ENCODE assay signal across 9 cellular contexts in genomic region chr1:27503961-27504587, GRCh38. TPM values are rescaled to one million over a fixed set of nuclear protein-coding genes. Genes with fewer than 3 reads are reported as not detected.
DNase-seq lines count a peak whose midpoint lies in the region; ATAC-seq and TF ChIP-seq lines count a peak whose summit lies in the region.
"Had no signal": no experiment of that assay in that cellular context is flagged by ENCODE, and none has a peak within 500 bp of the region (broad histone marks: within the 10 kb centered on the region; RNA-seq: fewer than 3 reads in every experiment).

No MANE protein-coding gene starts in this region.

- WGBS in tibial nerve, 2 donors, result 16 to 17% methylated on average over 12 of the region's 12 CpGs

- H3K4me3 ChIP-seq in RWPE2 (ENCODE audit: severe bottlenecking), result no peak overlapping the region
- H3K4me3 ChIP-seq in fibroblast of mammary gland (ENCODE audit: control insufficient read depth, low read depth, low read length), result no peak overlapping the region
- peak overlapping the region in 1 of 4 donors; percentile 31 for H3K4me3 ChIP-seq in tibial nerve

- peak overlapping the region; percentile 27 for H3K27ac ChIP-seq in RWPE2 (ENCODE audit: poor library complexity, severe bottlenecking)
- H3K27ac ChIP-seq in tibial nerve, result peak overlapping the region; percentile 64 to 93 (median 88)

- peaks cover 4% of the 10 kb centered on the region for H3K27me3 Mint-ChIP-seq in nephron progenitor cell (ENCODE audit: low read depth, poor library complexity)

- peaks cover 12% of the 10 kb centered on the region for H3K4me1 ChIP-seq in RWPE2 (ENCODE audit: insufficient read depth, poor library complexity, severe bottlenecking)
- H3K4me1 ChIP-seq in tibial nerve, result peaks cover 7 to 38% (median 25%) of the 10 kb centered on the region in 4 donors

- H3K36me3 Mint-ChIP-seq in nephron progenitor cell (ENCODE audit: low read depth), result no peaks in the 10 kb centered on the region

- no peaks in the 10 kb centered on the region for H3K9me3 ChIP-seq in RWPE2 (ENCODE audit: severe bottlenecking)
- no peaks in the 10 kb centered on the region for H3K9me3 ChIP-seq in tibial nerve

- TF ChIP-seq EP300 in tibial nerve (IDR thresholded peaks at IDR 0.05), result no peak

- peaks cover 62% of the 10 kb centered on the region for H3K4me1 Mint-ChIP-seq in nephron progenitor cell
- H3K4me1 Mint-ChIP-seq: central memory CD8-positive, alpha-beta T cell had no signal

- ATAC-seq in RWPE2 (ENCODE audit: low read depth), result no peak
- ATAC-seq in HG03342 (IDR thresholded peaks at IDR 0.05; ENCODE audit: unreplicated experiment), result no peak
- no peak for ATAC-seq in GM21360 (IDR thresholded peaks at IDR 0.05; ENCODE audit: unreplicated experiment)

- TF ChIP-seq CTCF in RWPE2 (IDR thresholded peaks at IDR 0.05; ENCODE audit: poor library complexity, severe bottlenecking), result no peak
- TF ChIP-seq CTCF in fibroblast of mammary gland (conservative IDR thresholded peaks at IDR 0.05; ENCODE audit: control insufficient read depth, insufficient read depth, low read depth, low read length), result no peak
- TF ChIP-seq CTCF in nephron progenitor cell (IDR thresholded peaks at IDR 0.05), result no peak
- TF ChIP-seq CTCF in tibial nerve (IDR thresholded peaks at IDR 0.05), result no peak

- no peaks in the 10 kb centered on the region for H3K27me3 ChIP-seq in RWPE2 (ENCODE audit: insufficient read depth, poor library complexity, severe bottlenecking)
- H3K27me3 ChIP-seq in tibial nerve, result no peaks in the 10 kb centered on the region

- TF ChIP-seq POLR2A in tibial nerve (IDR thresholded peaks at IDR 0.05), result no peak

- H3K4me3 Mint-ChIP-seq in nephron progenitor cell, result peak overlapping the region; percentile 65
- H3K4me3 Mint-ChIP-seq: central memory CD8-positive, alpha-beta T cell had no signal

- H3K36me3 ChIP-seq in RWPE2 (ENCODE audit: low read depth), result no peaks in the 10 kb centered on the region
- H3K36me3 ChIP-seq in tibial nerve, result no peaks in the 10 kb centered on the region

- H3K9me3 Mint-ChIP-seq in nephron progenitor cell, result peaks cover 3% of the 10 kb centered on the region
- H3K9me3 Mint-ChIP-seq: central memory CD8-positive, alpha-beta T cell had no signal

- DNase-seq in RWPE2 (ENCODE audit: low spot score) (no peak), fibroblast of mammary gland (ENCODE audit: low read depth) (peak; percentile 61), nephron progenitor cell (no peak), tibial nerve (ENCODE audit: low spot score in 2 of 2) (no peak), 8988T (no peak), NCI-H82 (lab: John Stamatoyannopoulos, UW) (no peak)

- peak overlapping the region; percentile 99 for H3K27ac Mint-ChIP-seq in nephron progenitor cell

RNA-seq across cellular contexts. Expression of gene WASF2, which starts 14.1 kb away (rescaled TPM):
- 10 to 100 TPM; 74.9 to 95.9 (median 83.4) TPM for total RNA-seq in tibial nerve
